ENCODE assay signal across 33 cellular contexts in the genomic region with DNA sequence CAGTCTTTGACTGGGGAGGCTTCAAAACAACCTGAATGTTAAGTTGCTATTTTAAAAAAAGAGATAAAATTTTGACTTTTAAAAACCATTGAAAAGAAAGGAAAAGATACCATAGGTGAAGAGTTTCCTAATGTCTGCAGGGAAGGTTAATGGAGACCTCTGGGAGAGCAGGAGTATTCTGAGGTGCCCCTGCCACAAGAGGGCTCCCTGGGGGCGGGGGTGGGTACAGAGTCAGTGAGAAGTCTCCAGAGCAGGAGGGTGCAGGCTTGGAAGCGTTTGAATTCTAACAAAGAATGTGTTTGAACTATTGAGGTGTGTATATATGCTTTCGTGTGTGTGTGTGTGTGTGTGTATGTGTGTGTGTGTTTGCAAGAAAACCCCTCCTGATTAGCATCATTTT. TPM values are rescaled to one million over a fixed set of nuclear protein-coding genes. Genes with fewer than 3 reads are reported as not detected.
"Had no signal": no experiment of that assay in that cellular context is flagged by ENCODE, and none has a peak within 500 bp of the region (broad histone marks: within the 10 kb centered on the region; RNA-seq: fewer than 3 reads in every experiment).

No MANE protein-coding gene starts in this region.

- H3K4me3 ChIP-seq: adrenal gland, body of pancreas, coronary artery, dorsolateral prefrontal cortex, ovary, prostate gland, skin epidermis, thyroid gland, upper lobe of left lung had no signal

- H3K9me3 ChIP-seq: adrenal gland, body of pancreas, neutrophil, ovary, prostate gland, thyroid gland, upper lobe of left lung had no signal

- ATAC-seq: activated T-cell treated with anti-CD3 and anti-CD28 coated beads, Interleukin-2, amount 50 U/mL, for 72 hours; body of pancreas; sciatic nerve; stimulated activated effector memory CD8-positive, alpha-beta T cell treated with anti-CD3 and anti-CD28 coated beads, Interleukin-12 subunit alpha, Interleukin-12 subunit beta, amount 100 ng/mL, for 72 hours had no signal

- H3K27me3 ChIP-seq: adrenal gland, body of pancreas, dorsolateral prefrontal cortex, neutrophil, ovary, thyroid gland, upper lobe of left lung had no signal

- DNase-seq: activated CD4-positive, alpha-beta T cell treated with anti-CD3 and anti-CD28 coated beads for 4 hours; activated CD4-positive, alpha-beta T cell treated with anti-CD3 and anti-CD28 coated beads, Interleukin-2, amount 50 U/mL, for 4 hours; activated CD4-positive, CD25-positive, alpha-beta regulatory T cell; activated naive CD4-positive, alpha-beta T cell; activated naive CD8-positive, alpha-beta T cell treated with anti-CD3 and anti-CD28 coated beads for 36 hours; activated T-cell treated with anti-CD3 and anti-CD28 coated beads for 4 hours; activated T-cell treated with anti-CD3 and anti-CD28 coated beads, Interleukin-2, amount 50 U/mL, for 72 hours; adrenal gland; aorta; body of pancreas; dorsolateral prefrontal cortex; effector memory CD4-positive, alpha-beta T cell; head of caudate nucleus; hippocampal formation; immature natural killer cell; kidney; naive B cell; nephron progenitor cell; ovary; retina; stimulated activated CD4-positive, alpha-beta T cell treated with anti-CD3 and anti-CD28 coated beads, Interleukin-12 subunit alpha, Interleukin-12 subunit beta, amount 100 ng/mL, for 4 hours; stimulated activated CD4-positive, alpha-beta T cell treated with anti-CD3 and anti-CD28 coated beads, Interleukin-4, amount 100 ng/mL, for 24 hours; substantia nigra; thyroid gland; upper lobe of left lung had no signal

- H3K36me3 ChIP-seq: adrenal gland, neutrophil, ovary, prostate gland, thyroid gland, upper lobe of left lung had no signal

- H3K4me1 ChIP-seq: adrenal gland, body of pancreas, prostate gland, thyroid gland, upper lobe of left lung had no signal

- H3K27ac ChIP-seq: adrenal gland, body of pancreas, coronary artery, neutrophil, ovary, prostate gland, skin epidermis, thyroid gland, upper lobe of left lung had no signal

RNA-seq across cellular contexts. Expression of gene ST6GAL2, which starts 46.7 kb away (rescaled TPM):
- total RNA-seq: activated naive CD8-positive, alpha-beta T cell treated with anti-CD3 and anti-CD28 coated beads for 36 hours; activated T-cell treated with anti-CD3 and anti-CD28 coated beads, Interleukin-2, amount 50 U/mL, for 72 hours; endothelial cell of umbilical vein; fibroblast of lung; sciatic nerve had no signal
